Comparison of ENCODE assay signal across 1 cellular context in the genomic region with DNA sequence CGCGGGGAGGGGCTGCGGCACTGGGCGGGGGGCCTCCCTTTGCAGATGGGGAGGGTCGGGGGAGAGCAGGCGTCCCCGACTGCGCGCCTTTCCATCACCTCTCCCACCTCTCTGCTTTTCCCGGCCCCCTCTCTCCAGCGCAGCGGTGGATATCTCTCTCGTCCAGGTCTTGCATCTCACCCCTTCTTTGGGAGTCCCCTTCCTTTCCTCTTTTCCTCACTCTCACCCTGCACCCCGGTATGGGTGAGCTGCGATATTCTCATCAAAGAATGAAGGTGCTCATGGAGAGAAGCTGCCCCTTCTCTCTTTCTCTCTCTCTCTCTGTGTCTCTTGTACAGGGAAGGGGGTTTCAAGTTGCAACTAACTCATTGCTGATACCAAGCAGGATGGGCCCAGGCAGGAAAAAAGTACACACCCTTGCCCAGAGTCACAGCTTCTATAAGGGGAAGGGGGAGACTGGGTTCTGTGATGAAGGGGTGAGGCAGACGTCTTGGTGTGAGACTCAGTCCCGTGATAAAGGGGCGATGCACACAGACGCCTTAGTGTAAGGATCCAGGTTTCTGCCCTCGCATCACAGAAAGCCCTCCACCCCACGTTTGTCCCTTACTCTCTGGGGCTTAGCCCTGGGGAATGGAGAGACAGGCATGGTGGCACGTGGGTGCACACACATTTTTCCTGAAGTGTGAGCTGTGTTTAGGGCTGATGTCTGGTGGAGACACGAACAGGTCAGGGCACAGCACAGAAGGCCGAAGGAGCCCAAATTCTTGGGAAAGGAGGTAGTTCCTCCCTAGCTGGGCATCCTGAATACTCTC.
A peak's percentile ranks its signal among the peaks of the same experiment; 100 is the strongest.
TF ChIP-seq lines count a peak whose summit lies in the region.

No MANE protein-coding gene starts in this region.

TF ChIP-seq in H1, 55 proteins besides CTCF, POLR2A, EP300 and RAD21:
- no peak for TF ChIP-seq CHD1 (IDR thresholded peaks at IDR 0.05; ENCODE audit: low read depth, low read length)
- peak; percentile 36 for TF ChIP-seq MAX (IDR thresholded peaks at IDR 0.05)
- TF ChIP-seq EZH2 (IDR thresholded peaks at IDR 0.05; ENCODE audit: low read depth, low read length, severe bottlenecking): peak; percentile 12
- TF ChIP-seq TAF7 (optimal IDR thresholded peaks at IDR 0.05; ENCODE audit: borderline replicate concordance, low read depth, low read length): no peak
